14 cellular contexts compared by ENCODE assay signal in the genomic region with DNA sequence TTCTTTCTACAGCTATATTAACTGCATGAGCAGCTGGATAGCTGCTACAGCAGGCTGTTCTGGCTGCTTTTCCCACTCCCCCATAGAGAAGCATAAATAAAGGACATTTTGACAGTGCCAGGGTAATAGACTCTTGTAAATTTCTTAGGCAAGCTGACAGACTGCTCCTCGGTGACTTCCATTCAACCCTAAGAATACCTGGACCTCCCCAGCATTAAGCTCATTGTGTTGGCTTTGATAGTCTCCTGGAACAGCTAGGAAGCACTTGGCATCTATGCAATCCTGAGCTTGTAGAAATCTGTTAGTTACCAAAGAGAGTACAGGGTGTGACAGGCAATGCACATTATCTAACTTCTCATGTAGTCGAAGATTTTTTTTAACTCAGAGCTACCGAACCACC.
A peak's percentile ranks its signal among the peaks of the same experiment; 100 is the strongest.
DNase-seq lines count a peak whose midpoint lies in the region; ATAC-seq and TF ChIP-seq lines count a peak whose summit lies in the region.
"Had no signal": no experiment of that assay in that cellular context is flagged by ENCODE, and none has a peak within 500 bp of the region (broad histone marks: within the 10 kb centered on the region; RNA-seq: fewer than 3 reads in every experiment).

No MANE protein-coding gene starts in this region.

- H3K4me1 Mint-ChIP-seq in type B pancreatic cell (ENCODE audit: unreplicated experiment), result peaks cover 15% of the 10 kb centered on the region

- WGBS in mesenchymal stem cell, result 14% methylated on average over 1 of the region's 3 CpGs

- intact Hi-C loops in left ventricle myocardium superior (cut with micrococcal nuclease), result no loop called here
- intact Hi-C loops in left ventricle myocardium inferior (cut with micrococcal nuclease), result no loop called here

- ATAC-seq in left ventricle myocardium superior, result peak; percentile 43
- no peak for ATAC-seq in GM21576 (IDR thresholded peaks at IDR 0.05; ENCODE audit: unreplicated experiment)
- ATAC-seq in HG03354 (IDR thresholded peaks at IDR 0.05; ENCODE audit: poor library complexity, severe bottlenecking, unreplicated experiment), result no peak
- ATAC-seq: CD8-positive, alpha-beta T cell had no signal

- H3K27me3 Mint-ChIP-seq in type B pancreatic cell, result no peaks in the 10 kb centered on the region

- H3K36me3 Mint-ChIP-seq in type B pancreatic cell, result no peaks in the 10 kb centered on the region
- H3K36me3 Mint-ChIP-seq: CD8-positive, alpha-beta T cell had no signal

- no peak overlapping the region for H3K9ac ChIP-seq in mesenchymal stem cell (ENCODE audit: low read length)

- H2BK5ac ChIP-seq in mesenchymal stem cell (ENCODE audit: low read depth, low read length, poor library complexity, severe bottlenecking), result no peak overlapping the region

- peaks cover 17% of the 10 kb centered on the region for H3K9me3 ChIP-seq in left ventricle myocardium inferior (replicated peaks)
- no peaks in the 10 kb centered on the region for H3K9me3 ChIP-seq in mesenchymal stem cell (ENCODE audit: control insufficient read depth, low read length)

- no peak overlapping the region for H3K14ac ChIP-seq in mesenchymal stem cell (ENCODE audit: low read length in 2 of 2)

- no peak overlapping the region for H3K4me3 Mint-ChIP-seq in type B pancreatic cell
- H3K4me3 Mint-ChIP-seq: CD8-positive, alpha-beta T cell; HFFc6 had no signal

- DNase-seq in left ventricle myocardium superior (no peak), left ventricle myocardium inferior (no peak), epithelial cell of esophagus (ENCODE audit: low read depth) (peak; percentile 11), mesenchymal stem cell (peak; percentile 53), type B pancreatic cell (ENCODE audit: extremely low spot score, unreplicated experiment) (no peak), mucosa of gallbladder (ENCODE audit: low spot score) (no peak)
- DNase-seq: CD8-positive, alpha-beta T cell; GOT3; HFFc6; IMR-90; MV-4-11; SIG-M5 had no signal

- peak overlapping the region; percentile 82 for H3K27ac Mint-ChIP-seq in type B pancreatic cell
- H3K27ac Mint-ChIP-seq: CD8-positive, alpha-beta T cell; HFFc6 had no signal

- H2AFZ ChIP-seq in mesenchymal stem cell (ENCODE audit: low read depth, low read length), result no peak overlapping the region

- TF ChIP-seq CTCF in left ventricle myocardium inferior (IDR thresholded peaks at IDR 0.05; ENCODE audit: borderline replicate concordance) (no peak), epithelial cell of esophagus (IDR thresholded peaks at IDR 0.05; ENCODE audit: insufficient read depth, low read depth, low read length, missing control alignments) (no peak), type B pancreatic cell (conservative IDR thresholded peaks at IDR 0.05) (no peak)

- H3K79me1 ChIP-seq in mesenchymal stem cell (replicated peaks; ENCODE audit: low read length, poor library complexity, severe bottlenecking), result no peaks in the 10 kb centered on the region

- H2AK5ac ChIP-seq in mesenchymal stem cell (ENCODE audit: low read length, severe bottlenecking), result no peak overlapping the region

- peaks cover 8% of the 10 kb centered on the region for H3K9me3 Mint-ChIP-seq in type B pancreatic cell
- H3K9me3 Mint-ChIP-seq: CD8-positive, alpha-beta T cell had no signal

- no peak overlapping the region for H4K8ac ChIP-seq in mesenchymal stem cell (ENCODE audit: low read length)

- H3K18ac ChIP-seq in mesenchymal stem cell (ENCODE audit: low read depth in 1 of 2, low read length in 2 of 2), result peak overlapping the region in 1 of 2 experiments; percentile 64

- H3K4me1 ChIP-seq in left ventricle myocardium inferior, result peaks cover 8% of the 10 kb centered on the region
- no peaks in the 10 kb centered on the region for H3K4me1 ChIP-seq in mesenchymal stem cell (ENCODE audit: control insufficient read depth, insufficient read depth, low read depth, low read length)

- H2BK12ac ChIP-seq in mesenchymal stem cell (ENCODE audit: low read length in 2 of 2), result peak overlapping the region; percentile 45 to 54

- no peak overlapping the region for H3K4me2 ChIP-seq in mesenchymal stem cell (ENCODE audit: low read length, poor library complexity, severe bottlenecking)

- H3K27me3 ChIP-seq in left ventricle myocardium inferior (ENCODE audit: low read depth) (no peaks in the 10 kb centered on the region), mesenchymal stem cell (ENCODE audit: control insufficient read depth in 1 of 2, insufficient read depth in 1 of 2, low read length in 2 of 2) (no peaks in the 10 kb centered on the region)

- no peak overlapping the region for H4K91ac ChIP-seq in mesenchymal stem cell (ENCODE audit: low read length)

- peak overlapping the region in 1 of 2 experiments; percentile 49 for H3K4ac ChIP-seq in mesenchymal stem cell (ENCODE audit: low read depth in 1 of 2, low read length in 2 of 2)

- H3K27ac ChIP-seq in left ventricle myocardium inferior (replicated peaks) (no peak overlapping the region), mesenchymal stem cell (ENCODE audit: low read length, poor library complexity, severe bottlenecking) (no peak overlapping the region)

- H3K36me3 ChIP-seq in left ventricle myocardium inferior (no peaks in the 10 kb centered on the region), mesenchymal stem cell (ENCODE audit: control insufficient read depth in 1 of 2, insufficient read depth in 2 of 2, low read depth in 1 of 2, low read length in 2 of 2) (no peaks in the 10 kb centered on the region)

- no peak overlapping the region for H3K4me3 ChIP-seq in left ventricle myocardium inferior
- no peak overlapping the region for H3K4me3 ChIP-seq in epithelial cell of esophagus (ENCODE audit: low read length)
- H3K4me3 ChIP-seq in mesenchymal stem cell (ENCODE audit: insufficient read depth in 1 of 2, low read depth in 1 of 2, low read length in 2 of 2), result no peak overlapping the region

- H3K23ac ChIP-seq in mesenchymal stem cell (ENCODE audit: low read length in 2 of 2), result no peak overlapping the region

- peak overlapping the region; percentile 34 for H2BK120ac ChIP-seq in mesenchymal stem cell (ENCODE audit: low read depth, low read length)

- no peak overlapping the region for H2BK15ac ChIP-seq in mesenchymal stem cell (ENCODE audit: low read depth, poor library complexity, severe bottlenecking)

Comparison
In these comparisons a context has a peak if more than half of its experiments do, and no peak if none do; other contexts are left out.
1. DNase-seq: peak in epithelial cell of esophagus (single experiment) and mesenchymal stem cell (single experiment); none in left ventricle myocardium superior (single experiment), left ventricle myocardium inferior (single experiment), type B pancreatic cell (single experiment) and mucosa of gallbladder (single experiment).